In genomic region chr5:59769041-59769360, GRCh38 we compare ENCODE assay signal across 9 cellular contexts.
DNase-seq lines count a peak whose midpoint lies in the region; ATAC-seq and TF ChIP-seq lines count a peak whose summit lies in the region.
"Had no signal": no experiment of that assay in that cellular context is flagged by ENCODE, and none has a peak within 500 bp of the region (broad histone marks: within the 10 kb centered on the region; RNA-seq: fewer than 3 reads in every experiment).

No MANE protein-coding gene starts in this region.

- H3K4me1 Mint-ChIP-seq in activated T-cell treated with anti-CD3 and anti-CD28 coated beads, Interleukin-2, amount 50 U/mL, for 72 hours (ENCODE audit: low read depth): peaks cover 18% of the 10 kb centered on the region

- ATAC-seq in activated T-cell treated with anti-CD3 and anti-CD28 coated beads, Interleukin-2, amount 50 U/mL, for 72 hours (replicated peaks in 1 of 2): no peak
- ATAC-seq in GM18861 (IDR thresholded peaks at IDR 0.05; ENCODE audit: unreplicated experiment) (no peak), HG03097 (IDR thresholded peaks at IDR 0.05; ENCODE audit: low FRiP score, unreplicated experiment) (no peak)

- no peaks in the 10 kb centered on the region for H3K36me3 Mint-ChIP-seq in activated T-cell treated with anti-CD3 and anti-CD28 coated beads, Interleukin-2, amount 50 U/mL, for 72 hours (ENCODE audit: insufficient read depth in 2 of 2)
- H3K36me3 Mint-ChIP-seq: natural killer cell treated with Interleukin-12 subunit alpha and Interleukin-12 subunit beta and Interleukin-15 and Interleukin-18, amount 100 ng/mL, for 72 hours had no signal

- in situ Hi-C loops in astrocyte of the spinal cord (cut with HindIII; ENCODE audit: low sequenced_read_pairs): no loop called here

- H3K27ac ChIP-seq in tibial nerve: peak overlapping the region in 3 of 4 donors; percentile 26 to 78 (median 37)
- no peak overlapping the region for H3K27ac ChIP-seq in effector memory CD4-positive, alpha-beta T cell (ENCODE audit: insufficient read depth, low read length, poor library complexity, severe bottlenecking)

- no peaks in the 10 kb centered on the region for H3K27me3 ChIP-seq in tibial nerve
- H3K27me3 ChIP-seq in effector memory CD4-positive, alpha-beta T cell (replicated peaks; ENCODE audit: control insufficient read depth, insufficient read depth, low read length, poor library complexity, severe bottlenecking): peaks cover 5% of the 10 kb centered on the region

- peaks cover 0 to 14% (median 0%) of the 10 kb centered on the region in 4 donors for H3K4me1 ChIP-seq in tibial nerve
- H3K4me1 ChIP-seq in effector memory CD4-positive, alpha-beta T cell (ENCODE audit: control insufficient read depth, insufficient read depth, low read length, poor library complexity, severe bottlenecking): no peaks in the 10 kb centered on the region

- H3K27ac Mint-ChIP-seq in activated T-cell treated with anti-CD3 and anti-CD28 coated beads, Interleukin-2, amount 50 U/mL, for 72 hours: no peak overlapping the region
- H3K27ac Mint-ChIP-seq: natural killer cell treated with Interleukin-12 subunit alpha and Interleukin-12 subunit beta and Interleukin-15 and Interleukin-18, amount 100 ng/mL, for 72 hours had no signal

- WGBS in lower leg skin, 2 donors: 17 to 31% methylated on average over 1 of the region's 1 CpG
- 18 to 41% methylated on average over 1 of the region's 1 CpG for WGBS in tibial nerve, 2 donors

- no peak for TF ChIP-seq POLR2A in lower leg skin (IDR thresholded peaks at IDR 0.05)
- no peak for TF ChIP-seq POLR2A in tibial nerve (IDR thresholded peaks at IDR 0.05)

- no peaks in the 10 kb centered on the region for H3K9me3 Mint-ChIP-seq in activated T-cell treated with anti-CD3 and anti-CD28 coated beads, Interleukin-2, amount 50 U/mL, for 72 hours
- H3K9me3 Mint-ChIP-seq: natural killer cell treated with Interleukin-12 subunit alpha and Interleukin-12 subunit beta and Interleukin-15 and Interleukin-18, amount 100 ng/mL, for 72 hours had no signal

- H3K4me3 Mint-ChIP-seq in activated T-cell treated with anti-CD3 and anti-CD28 coated beads, Interleukin-2, amount 50 U/mL, for 72 hours: peak overlapping the region; percentile 71 to 74
- H3K4me3 Mint-ChIP-seq: natural killer cell treated with Interleukin-12 subunit alpha and Interleukin-12 subunit beta and Interleukin-15 and Interleukin-18, amount 100 ng/mL, for 72 hours had no signal

- DNase-seq in activated T-cell treated with anti-CD3 and anti-CD28 coated beads, Interleukin-2, amount 50 U/mL, for 72 hours: no peak
- DNase-seq in activated T-cell treated with anti-CD3 and anti-CD28 coated beads for 4 hours (no peak), astrocyte of the spinal cord (ENCODE audit: low read depth, low spot score) (no peak), lower leg skin (ENCODE audit: low spot score in 2 of 2) (no peak), tibial nerve (ENCODE audit: low spot score in 2 of 2) (no peak)
- no peak for DNase-seq in effector memory CD4-positive, alpha-beta T cell

- peaks cover 50% of the 10 kb centered on the region for H3K27me3 Mint-ChIP-seq in activated T-cell treated with anti-CD3 and anti-CD28 coated beads, Interleukin-2, amount 50 U/mL, for 72 hours (ENCODE audit: low read depth)

- TF ChIP-seq CTCF in astrocyte of the spinal cord (IDR thresholded peaks at IDR 0.05; ENCODE audit: low read depth, low read length) (no peak), lower leg skin (IDR thresholded peaks at IDR 0.05) (no peak), tibial nerve (IDR thresholded peaks at IDR 0.05) (no peak)

- no peaks in the 10 kb centered on the region for H3K9me3 ChIP-seq in tibial nerve
- H3K9me3 ChIP-seq in effector memory CD4-positive, alpha-beta T cell (ENCODE audit: control insufficient read depth, low read length): no peaks in the 10 kb centered on the region

- H3K4me3 ChIP-seq in astrocyte of the spinal cord (ENCODE audit: low read depth, low read length) (peak overlapping the region; percentile 56), lower leg skin (ENCODE audit: low read depth, poor library complexity, severe bottlenecking) (peak overlapping the region; percentile 39), tibial nerve (peak overlapping the region; percentile 37 to 63 (median 54))
- no peak overlapping the region for H3K4me3 ChIP-seq in effector memory CD4-positive, alpha-beta T cell (ENCODE audit: insufficient read depth, low read depth, low read length, poor library complexity, severe bottlenecking)

- TF ChIP-seq EP300 in tibial nerve (IDR thresholded peaks at IDR 0.05): no peak

- H3K36me3 ChIP-seq in tibial nerve: no peaks in the 10 kb centered on the region
- no peaks in the 10 kb centered on the region for H3K36me3 ChIP-seq in effector memory CD4-positive, alpha-beta T cell (ENCODE audit: control insufficient read depth, insufficient read depth, low read length)

- intact Hi-C loops in lower leg skin (cut with DNase I; ENCODE audit: low total_unique reads): no loop called here
